ENCODE assay signal across 17 cellular contexts in the genomic region with DNA sequence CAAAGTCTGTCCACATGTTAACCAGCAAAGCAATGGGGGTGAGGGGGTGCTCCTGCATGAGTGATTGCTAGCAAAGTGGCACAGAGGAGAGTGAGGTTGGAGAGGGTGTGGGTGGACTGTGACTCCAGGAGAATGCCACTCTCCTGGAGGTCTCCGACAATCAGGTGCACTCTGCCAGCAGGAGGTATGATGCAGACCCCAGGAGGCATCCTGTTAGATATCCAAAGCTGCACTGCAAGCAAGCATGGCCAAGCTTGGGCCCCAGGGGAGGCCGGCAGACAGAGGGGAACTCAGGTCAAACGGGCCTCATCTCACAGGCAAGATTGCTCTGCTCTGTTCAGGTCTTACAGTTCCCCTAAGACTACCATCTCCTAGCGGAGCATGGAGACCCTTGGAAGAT.
DNase-seq lines count a peak whose midpoint lies in the region; ATAC-seq and TF ChIP-seq lines count a peak whose summit lies in the region.
"Had no signal": no experiment of that assay in that cellular context is flagged by ENCODE, and none has a peak within 500 bp of the region (broad histone marks: within the 10 kb centered on the region; RNA-seq: fewer than 3 reads in every experiment).

No MANE protein-coding gene starts in this region.

- H4K8ac ChIP-seq in neuronal stem cell (ENCODE audit: low read depth, low read length), result no peak overlapping the region

- no peak overlapping the region for H2BK120ac ChIP-seq in neuronal stem cell (ENCODE audit: low read depth, low read length)

- no peak overlapping the region for H4K91ac ChIP-seq in neuronal stem cell (ENCODE audit: low read depth, low read length, poor library complexity)

- H3K79me1 ChIP-seq in neuronal stem cell (ENCODE audit: low read depth, low read length), result no peaks in the 10 kb centered on the region

- intact Hi-C loops in right cardiac atrium (cut with DNase I) (no loop called here), Right ventricle myocardium superior (cut with DNase I) (no loop called here), upper lobe of right lung (cut with DNase I) (no loop called here)

- 80% methylated on average over 4 of the region's 4 CpGs for WGBS in right cardiac atrium
- no CpG with 5 or more reads among the region's 4 CpGs for WGBS in neuronal stem cell (ENCODE audit: extremely low coverage in 2 of 2, insufficient read length in 2 of 2, insufficient replicate concordance in 1 of 2), 2 donors

- H3K36me3 ChIP-seq in neuronal stem cell (replicated peaks in 1 of 2; ENCODE audit: control insufficient read depth in 2 of 2, insufficient read depth in 2 of 2, low read length in 2 of 2) (no peaks in the 10 kb centered on the region), upper lobe of right lung (no peaks in the 10 kb centered on the region)
- H3K36me3 ChIP-seq: BLaER1 had no signal

- H3K4me2 ChIP-seq in neuronal stem cell (ENCODE audit: insufficient read depth, low read length, poor library complexity, severe bottlenecking), result no peak overlapping the region
- H3K4me2 ChIP-seq: BLaER1 had no signal

- no peak overlapping the region for H2BK12ac ChIP-seq in neuronal stem cell (ENCODE audit: low read length)

- H3K27ac ChIP-seq in right cardiac atrium (ENCODE audit: low read length) (no peak overlapping the region), neuronal stem cell (replicated peaks; ENCODE audit: low read length) (no peak overlapping the region), upper lobe of right lung (no peak overlapping the region)
- H3K27ac ChIP-seq: 22Rv1, BLaER1, C4-2B, GM23248 had no signal

- H2AK5ac ChIP-seq in neuronal stem cell (ENCODE audit: low read depth, low read length), result no peak overlapping the region

- H3K4me1 ChIP-seq in right cardiac atrium (ENCODE audit: control insufficient read depth, insufficient read depth, low read length), result no peaks in the 10 kb centered on the region
- H3K4me1 ChIP-seq in neuronal stem cell (ENCODE audit: control insufficient read depth in 2 of 2, insufficient read depth in 1 of 2, low read depth in 1 of 2, low read length in 2 of 2), result no peaks in the 10 kb centered on the region
- no peaks in the 10 kb centered on the region for H3K4me1 ChIP-seq in upper lobe of right lung
- H3K4me1 ChIP-seq: BLaER1, Caco-2 had no signal

- peak in 2 of 3 donors; percentile 25 to 32 for DNase-seq in right cardiac atrium
- DNase-seq in Right ventricle myocardium superior, result no peak
- DNase-seq in neuronal stem cell (ENCODE audit: low spot score), result no peak
- no peak for DNase-seq in upper lobe of right lung
- DNase-seq: Caco-2; CD4-positive, CD25-positive, alpha-beta regulatory T cell; CD8-positive, alpha-beta T cell; DMS153; DND-41; GM23248; H7; HCEC 1CT had no signal

- peak overlapping the region; percentile 57 for H3K23ac ChIP-seq in neuronal stem cell (ENCODE audit: low read depth, low read length, poor library complexity)

- no peak overlapping the region for H2BK15ac ChIP-seq in neuronal stem cell (ENCODE audit: low read length)

- ATAC-seq in right cardiac atrium (peak in 1 of 2 donors; percentile 33), Right ventricle myocardium superior (ENCODE audit: poor library complexity) (no peak), upper lobe of right lung (peak; percentile 15), esophagus mucosa (no peak), GM18861 (IDR thresholded peaks at IDR 0.05; ENCODE audit: unreplicated experiment) (no peak)
- ATAC-seq: CD8-positive, alpha-beta T cell had no signal

- H3K9ac ChIP-seq in neuronal stem cell (ENCODE audit: low read depth, low read length, poor library complexity), result no peak overlapping the region
- H3K9ac ChIP-seq: BLaER1, GM23248 had no signal

- no peak overlapping the region for H2AFZ ChIP-seq in neuronal stem cell (ENCODE audit: low read length)
- H2AFZ ChIP-seq: GM23248 had no signal

- H3K18ac ChIP-seq in neuronal stem cell (ENCODE audit: low read length), result peak overlapping the region; percentile 24

- H3K4me3 ChIP-seq in right cardiac atrium (ENCODE audit: low read length) (no peak overlapping the region), neuronal stem cell (ENCODE audit: low read length in 2 of 2) (peak overlapping the region in 1 of 2 donors; percentile 42), upper lobe of right lung (no peak overlapping the region)
- H3K4me3 ChIP-seq: BLaER1, GM23248 had no signal

- H3K9me3 ChIP-seq in right cardiac atrium (ENCODE audit: control insufficient read depth, low read length), result no peaks in the 10 kb centered on the region
- peaks cover 0 to 8% of the 10 kb centered on the region in 2 donors for H3K9me3 ChIP-seq in neuronal stem cell (replicated peaks in 1 of 2; ENCODE audit: control insufficient read depth in 2 of 2, insufficient read depth in 1 of 2, low read depth in 1 of 2, low read length in 2 of 2)
- no peaks in the 10 kb centered on the region for H3K9me3 ChIP-seq in upper lobe of right lung
- H3K9me3 ChIP-seq: Caco-2 had no signal

- no peak overlapping the region for H2BK5ac ChIP-seq in neuronal stem cell (ENCODE audit: low read length)

- no peak for TF ChIP-seq CTCF in upper lobe of right lung (IDR thresholded peaks at IDR 0.05)

- peak overlapping the region; percentile 85 for H3K14ac ChIP-seq in neuronal stem cell (ENCODE audit: low read length)

- no peak overlapping the region for H3K4ac ChIP-seq in neuronal stem cell (ENCODE audit: low read length)

- H3K27me3 ChIP-seq in right cardiac atrium (ENCODE audit: control insufficient read depth, insufficient read depth) (no peaks in the 10 kb centered on the region), neuronal stem cell (ENCODE audit: control insufficient read depth in 3 of 3, insufficient read depth in 3 of 3, low read depth in 1 of 3, low read length in 3 of 3) (no peaks in the 10 kb centered on the region), upper lobe of right lung (no peaks in the 10 kb centered on the region)
- H3K27me3 ChIP-seq: BLaER1 had no signal

Comparison
In these comparisons a context has a peak if more than half of its experiments do, and no peak if none do; other contexts are left out.
1. DNase-seq: peak in right cardiac atrium (2 of 3); none in Right ventricle myocardium superior (single experiment), neuronal stem cell (single experiment) and upper lobe of right lung (single experiment).